In genomic region chr17:58326609-58327341, GRCh38 we compare ENCODE assay signal across 1 cellular context.
TF ChIP-seq lines count a peak whose summit lies in the region.

No MANE protein-coding gene starts in this region.

TF ChIP-seq in K562, 482 proteins besides CTCF, POLR2A, EP300 and RAD21 (continues in another document):
- TF ChIP-seq KLF1 (tag; IDR thresholded peaks at IDR 0.05) (no peak), SIN3A (IDR thresholded peaks at IDR 0.05; ENCODE audit: borderline replicate concordance in 2 of 2, control insufficient read depth in 1 of 2, low read depth in 2 of 2, low read length in 2 of 2) (no peak), ZEB2 (IDR thresholded peaks at IDR 0.05) (no peak), ADNP (tag; IDR thresholded peaks at IDR 0.05) (no peak), ZNF224 (CRISPR knock-in tag; IDR thresholded peaks at IDR 0.05) (no peak), HSF4 (CRISPR knock-in tag; IDR thresholded peaks at IDR 0.05; ENCODE audit: borderline replicate concordance) (no peak), ZNF717 (CRISPR knock-in tag; IDR thresholded peaks at IDR 0.05) (no peak), POLR3G (IDR thresholded peaks at IDR 0.05; ENCODE audit: extremely low read depth, insufficient read length, insufficient replicate concordance) (no peak), KAT7 (CRISPR knock-in tag; IDR thresholded peaks at IDR 0.05; ENCODE audit: borderline replicate concordance) (0 out of 2 replicates have a peak, but pooled peaks have one; percentile 33), THRB (CRISPR knock-in tag; conservative IDR thresholded peaks at IDR 0.05) (peak; percentile 70; the same call in 1 of the 2 replicates), MXD1 (CRISPR knock-in tag; IDR thresholded peaks at IDR 0.05; ENCODE audit: borderline replicate concordance, poor library complexity, severe bottlenecking) (no peak), ETV1 (tag; conservative IDR thresholded peaks at IDR 0.05; ENCODE audit: low read depth) (no peak), NUFIP1 (IDR thresholded peaks at IDR 0.05; ENCODE audit: partially characterized antibody) (no peak), ZBTB9 (CRISPR knock-in tag; IDR thresholded peaks at IDR 0.05) (no peak), C11orf30 (IDR thresholded peaks at IDR 0.05; ENCODE audit: low read depth) (no peak), PRMT5 (CRISPR knock-in tag; IDR thresholded peaks at IDR 0.05) (no peak), CLOCK (CRISPR knock-in tag; IDR thresholded peaks at IDR 0.05; ENCODE audit: borderline replicate concordance) (no peak), POLR3A (IDR thresholded peaks at IDR 0.05; ENCODE audit: borderline replicate concordance, extremely low read depth, insufficient read depth, insufficient read length) (no peak), SOX6 (IDR thresholded peaks at IDR 0.05) (no peak), MCM2 (IDR thresholded peaks at IDR 0.05; ENCODE audit: low read depth) (no peak), CEBPG (CRISPR knock-in tag; IDR thresholded peaks at IDR 0.05) (no peak), CEBPG (tag; conservative IDR thresholded peaks at IDR 0.05 in 1 of 2, IDR thresholded peaks at IDR 0.05 in 1 of 2) (no peak), ZKSCAN8 (CRISPR knock-in tag; IDR thresholded peaks at IDR 0.05) (no peak), HNRNPH1 (optimal IDR thresholded peaks at IDR 0.05; ENCODE audit: low read depth, low read length) (peak; percentile 68), RUNX1 (IDR thresholded peaks at IDR 0.05; ENCODE audit: low read depth) (no peak), MCM3 (IDR thresholded peaks at IDR 0.05) (no peak), CC2D1A (IDR thresholded peaks at IDR 0.05) (no peak), FOXP1 (CRISPR knock-in tag; IDR thresholded peaks at IDR 0.05) (no peak; the same call in 1 of the 2 replicates), THAP12 (CRISPR knock-in tag; IDR thresholded peaks at IDR 0.05) (peak; percentile 57; the same call in 1 of the 2 replicates), BCLAF1 (IDR thresholded peaks at IDR 0.05; ENCODE audit: borderline replicate concordance in 1 of 2, control insufficient read depth in 1 of 2, low read depth in 2 of 2, low read length in 1 of 2) (no peak), ZNF263 (CRISPR knock-in tag; IDR thresholded peaks at IDR 0.05; ENCODE audit: borderline replicate concordance) (no peak), TCF3 (CRISPR knock-in tag; IDR thresholded peaks at IDR 0.05) (no peak), LEF1 (IDR thresholded peaks at IDR 0.05) (no peak), HIVEP1 (CRISPR knock-in tag; IDR thresholded peaks at IDR 0.05) (no peak), ELK1 (CRISPR knock-in tag; IDR thresholded peaks at IDR 0.05) (no peak), RBM25 (IDR thresholded peaks at IDR 0.05; ENCODE audit: low read depth, low read length, severe bottlenecking) (no peak), MTA3 (IDR thresholded peaks at IDR 0.05; ENCODE audit: borderline replicate concordance) (no peak), FOS (IDR thresholded peaks at IDR 0.05; ENCODE audit: extremely low read depth, insufficient read length) (no peak), TBL1XR1 (IDR thresholded peaks at IDR 0.05; ENCODE audit: low read length in 2 of 2) (0 out of 4 replicates have a peak, but pooled peaks of 1 of the 2 experiments have one; percentile 36), BRCA1 (IDR thresholded peaks at IDR 0.05) (no peak), BRCA1 (CRISPR knock-in tag; IDR thresholded peaks at IDR 0.05) (no peak), ATF3 (IDR thresholded peaks at IDR 0.05) (no peak), ATF3 (CRISPR knock-in tag; conservative IDR thresholded peaks at IDR 0.05) (no peak), ID3 (CRISPR knock-in tag; IDR thresholded peaks at IDR 0.05) (no peak), ID3 (tag; IDR thresholded peaks at IDR 0.05) (no peak), GTF2A2 (tag; IDR thresholded peaks at IDR 0.05) (no peak), ZNF384 (IDR thresholded peaks at IDR 0.05; ENCODE audit: low read depth, low read length) (no peak), JUND (IDR thresholded peaks at IDR 0.05; ENCODE audit: borderline replicate concordance, low read depth, low read length) (no peak), JUND (tag; IDR thresholded peaks at IDR 0.05; ENCODE audit: borderline replicate concordance, low read depth, low read length) (no peak), AFF4 (CRISPR knock-in tag; IDR thresholded peaks at IDR 0.05) (0 out of 2 replicates have a peak, but pooled peaks have one; percentile 39)
